4 cellular contexts compared by ENCODE assay signal in genomic region chr7:72944937-72945336, GRCh38. TPM values are rescaled to one million over a fixed set of nuclear protein-coding genes. Genes with fewer than 3 reads are reported as not detected.
"Had no signal": no experiment of that assay in that cellular context is flagged by ENCODE, and none has a peak within 500 bp of the region (broad histone marks: within the 10 kb centered on the region; RNA-seq: fewer than 3 reads in every experiment).

No MANE protein-coding gene starts in this region.

RNA-seq across cellular contexts. Expression of gene TRIM74, which starts 24.3 kb away (rescaled TPM):
- total RNA-seq: LHCN-M2, RPMI7951, SJCRH30, SK-MEL-5 had no signal
